ENCODE assay signal across 8 cellular contexts in genomic region chr1:201889092-201889968, GRCh38. TPM values are rescaled to one million over a fixed set of nuclear protein-coding genes. Genes with fewer than 3 reads are reported as not detected.
DNase-seq lines count a peak whose midpoint lies in the region; ATAC-seq and TF ChIP-seq lines count a peak whose summit lies in the region.

No MANE protein-coding gene starts in this region.

- peak overlapping the region; percentile 80 for H3K9ac ChIP-seq in ES-I3 (ENCODE audit: low read depth, low read length)

- ATAC-seq in HG02623 (IDR thresholded peaks at IDR 0.05; ENCODE audit: unreplicated experiment) = no peak
- ATAC-seq in HG02840 (IDR thresholded peaks at IDR 0.05; ENCODE audit: low FRiP score, unreplicated experiment) = no peak

- H3K4me3 ChIP-seq in WERI-Rb-1 (ENCODE audit: low read depth, low read length) = peak overlapping the region; percentile 58
- peak overlapping the region; percentile 77 for H3K4me3 ChIP-seq in fibroblast of villous mesenchyme (ENCODE audit: low read depth, low read length)

- H3K36me3 ChIP-seq in ES-I3 (ENCODE audit: insufficient read depth, low read length) (no peaks in the 10 kb centered on the region), WERI-Rb-1 (peaks cover 14% of the 10 kb centered on the region)

- peaks cover 14% of the 10 kb centered on the region for H3K4me1 ChIP-seq in ES-I3 (ENCODE audit: insufficient read depth, low read length)

- no peaks in the 10 kb centered on the region for H3K27me3 ChIP-seq in WERI-Rb-1 (ENCODE audit: insufficient read depth, low read depth, severe bottlenecking)

- H3K9me3 ChIP-seq in ES-I3 (ENCODE audit: control insufficient read depth, insufficient read depth, low read length) (no peaks in the 10 kb centered on the region), WERI-Rb-1 (ENCODE audit: severe bottlenecking) (no peaks in the 10 kb centered on the region)

- peak; percentile 41 for DNase-seq in WERI-Rb-1
- no peak for DNase-seq in fibroblast of villous mesenchyme (ENCODE audit: low read depth)
- DNase-seq in retina = peak; percentile 69
- DNase-seq in activated gamma-delta T cell (lab: John Stamatoyannopoulos, UW) = no peak
- no peak for DNase-seq in NCI-H187 (lab: John Stamatoyannopoulos, UW)

- TF ChIP-seq CTCF in WERI-Rb-1 (IDR thresholded peaks at IDR 0.05; ENCODE audit: low read depth, low read length) (no peak), fibroblast of villous mesenchyme (IDR thresholded peaks at IDR 0.05; ENCODE audit: insufficient read depth, low read depth, low read length) (no peak)

- H3K27ac ChIP-seq in WERI-Rb-1 = peak overlapping the region; percentile 45

RNA-seq across cellular contexts. Expression of gene SHISA4, which starts 0.6 kb away (rescaled TPM):
- total RNA-seq in fibroblast of villous mesenchyme = 19.0 and 25.0 TPM in 2 replicates

RNA-seq across cellular contexts. Expression of gene LMOD1, which starts 57.0 kb away (rescaled TPM):
- total RNA-seq in fibroblast of villous mesenchyme = 44.1 and 50.1 TPM in 2 replicates

Comparison
In these comparisons a context has a peak if more than half of its experiments do, and no peak if none do; other contexts are left out.
1. DNase-seq: peak in WERI-Rb-1 (single experiment) and retina (single experiment); none in fibroblast of villous mesenchyme (single experiment), activated gamma-delta T cell (single experiment) and NCI-H187 (0 of 2).